In genomic region chr15:90957791-90958190, GRCh38 we compare ENCODE assay signal across 8 cellular contexts. TPM values are rescaled to one million over a fixed set of nuclear protein-coding genes. Genes with fewer than 3 reads are reported as not detected.
A peak's percentile ranks its signal among the peaks of the same experiment; 100 is the strongest.
DNase-seq lines count a peak whose midpoint lies in the region; ATAC-seq and TF ChIP-seq lines count a peak whose summit lies in the region.

No MANE protein-coding gene starts in this region.

- no peaks in the 10 kb centered on the region for H3K9me3 ChIP-seq in SK-N-SH
- no peaks in the 10 kb centered on the region for H3K9me3 ChIP-seq in hepatocyte (ENCODE audit: low read depth)

- H3K4me1 ChIP-seq in SK-N-SH (ENCODE audit: control insufficient read depth in 1 of 2, insufficient read depth in 2 of 2, low read depth in 1 of 2, low read length in 1 of 2) (peaks cover 0 to 23% of the 10 kb centered on the region in 2 experiments; a peak in 1 of 4 replicates), hepatocyte (ENCODE audit: insufficient read depth) (peaks cover 17% of the 10 kb centered on the region)

- no peak for TF ChIP-seq EP300 in SK-N-SH (IDR thresholded peaks at IDR 0.05; ENCODE audit: borderline replicate concordance in 1 of 2, low read depth in 1 of 2, low read length in 1 of 2)

- POLR2A ChIA-PET in SK-N-SH (lab: Yijun Ruan, JAX): interaction anchor here (1.0 to 2.5 kb wide), 5 partner anchors 11 to 61 kb away, joined by 3 to 12 read pairs (median 3); partner anchors contain the start of genes HDDC3, PRC1 and UNC45A
- POLR2A ChIA-PET in activated CD8-positive, alpha-beta T cell treated with anti-CD3 and anti-CD28 coated beads, Interleukin-2, amount 10 ng/mL, durations not matched to agents 7 days and 5 days (lab: Charles Lee): interaction anchor here (1.1 to 1.3 kb wide), 2 partner anchors 23 to 37 kb away, joined by 3 to 4 read pairs; partner anchors contain the start of genes PRC1 and UNC45A

- DNase-seq in SK-N-SH: peak; percentile 42
- no peak for DNase-seq in activated CD8-positive, alpha-beta T cell treated with anti-CD3 and anti-CD28 coated beads, Interleukin-2, amount 10 ng/mL, durations not matched to agents 7 days and 5 days
- DNase-seq in hepatocyte (ENCODE audit: low spot score): no peak
- DNase-seq in stimulated activated effector memory CD8-positive, alpha-beta T cell treated with anti-CD3 and anti-CD28 coated beads, Interleukin-12 subunit alpha, Interleukin-12 subunit beta, amount 100 ng/mL, for 72 hours (ENCODE audit: low spot score in 2 of 2): no peak
- DNase-seq in middle frontal gyrus (ENCODE audit: extremely low spot score, low spot score): no peak
- DNase-seq in GM19238 (ENCODE audit: insufficient read length, low spot score): no peak

- peak overlapping the region; percentile 86 for H3K4me2 ChIP-seq in SK-N-SH
- peak overlapping the region; percentile 98 for H3K4me2 ChIP-seq in hepatocyte

- peaks cover 22% of the 10 kb centered on the region for H3K4me1 Mint-ChIP-seq in activated CD8-positive, alpha-beta T cell treated with anti-CD3 and anti-CD28 coated beads, Interleukin-2, amount 10 ng/mL, durations not matched to agents 7 days and 5 days (ENCODE audit: low read depth)
- H3K4me1 Mint-ChIP-seq in stimulated activated effector memory CD8-positive, alpha-beta T cell treated with anti-CD3 and anti-CD28 coated beads, Interleukin-12 subunit alpha, Interleukin-12 subunit beta, amount 100 ng/mL, for 72 hours: peaks cover 16% of the 10 kb centered on the region

- no peaks in the 10 kb centered on the region for H3K27me3 Mint-ChIP-seq in activated CD8-positive, alpha-beta T cell treated with anti-CD3 and anti-CD28 coated beads, Interleukin-2, amount 10 ng/mL, durations not matched to agents 7 days and 5 days (ENCODE audit: low read depth)

- CTCF ChIA-PET in SK-N-SH (lab: Yijun Ruan, JAX): interaction anchor here (0.8 to 10.8 kb wide), 23 partner anchors 11 to 315 kb away, joined by 3 to 186 read pairs (median 16); partner anchors contain the start of genes HDDC3, PRC1, UNC45A and VPS33B
- CTCF ChIA-PET in activated CD8-positive, alpha-beta T cell treated with anti-CD3 and anti-CD28 coated beads, Interleukin-2, amount 10 ng/mL, durations not matched to agents 7 days and 5 days (lab: Charles Lee): interaction anchor here (0.7 to 7.3 kb wide), 9 partner anchors 10 to 315 kb away, joined by 3 to 154 read pairs (median 18); partner anchors contain the start of genes HDDC3 and UNC45A

- peaks cover 56% of the 10 kb centered on the region for H3K36me3 Mint-ChIP-seq in activated CD8-positive, alpha-beta T cell treated with anti-CD3 and anti-CD28 coated beads, Interleukin-2, amount 10 ng/mL, durations not matched to agents 7 days and 5 days (ENCODE audit: low read depth)
- H3K36me3 Mint-ChIP-seq in stimulated activated effector memory CD8-positive, alpha-beta T cell treated with anti-CD3 and anti-CD28 coated beads, Interleukin-12 subunit alpha, Interleukin-12 subunit beta, amount 100 ng/mL, for 72 hours: peaks cover 73% of the 10 kb centered on the region

- H3K4me3 Mint-ChIP-seq in activated CD8-positive, alpha-beta T cell treated with anti-CD3 and anti-CD28 coated beads, Interleukin-2, amount 10 ng/mL, durations not matched to agents 7 days and 5 days: peak overlapping the region; percentile 59
- H3K4me3 Mint-ChIP-seq in stimulated activated effector memory CD8-positive, alpha-beta T cell treated with anti-CD3 and anti-CD28 coated beads, Interleukin-12 subunit alpha, Interleukin-12 subunit beta, amount 100 ng/mL, for 72 hours: peak overlapping the region; percentile 79

- no peak overlapping the region; the same call in 1 of the 2 replicates for H3K9ac ChIP-seq in SK-N-SH

- peaks cover 8% of the 10 kb centered on the region for H3F3A ChIP-seq in SK-N-SH (replicated peaks; ENCODE audit: insufficient read depth)

- peaks cover 30% of the 10 kb centered on the region for H3K79me2 ChIP-seq in SK-N-SH (ENCODE audit: insufficient read depth)
- H3K79me2 ChIP-seq in hepatocyte: peaks cover 3% of the 10 kb centered on the region

- no peak for TF ChIP-seq CTCF in SK-N-SH (IDR thresholded peaks at IDR 0.05)
- TF ChIP-seq CTCF in hepatocyte (IDR thresholded peaks at IDR 0.05; ENCODE audit: poor library complexity): no peak

- H4K20me1 ChIP-seq in SK-N-SH (ENCODE audit: insufficient read depth) (no peaks in the 10 kb centered on the region), hepatocyte (ENCODE audit: insufficient read depth, poor library complexity, severe bottlenecking) (no peaks in the 10 kb centered on the region)

- H2AFZ ChIP-seq in SK-N-SH (ENCODE audit: low read depth) (no peak overlapping the region), hepatocyte (no peak overlapping the region)

- TF ChIP-seq RAD21 in SK-N-SH (IDR thresholded peaks at IDR 0.05; ENCODE audit: low read length): no peak

- H3K36me3 ChIP-seq in SK-N-SH (replicated peaks in 1 of 2; ENCODE audit: control insufficient read depth in 1 of 2, insufficient read depth in 2 of 2, low read length in 1 of 2) (peaks cover 6 to 35% of the 10 kb centered on the region in 2 experiments), hepatocyte (replicated peaks; ENCODE audit: insufficient read depth, low read depth) (no peaks in the 10 kb centered on the region)

- peak overlapping the region in 1 of 2 experiments; percentile 76; a peak in 1 of 4 replicates for H3K4me3 ChIP-seq in SK-N-SH (ENCODE audit: low read depth in 2 of 2, low read length in 1 of 2)
- H3K4me3 ChIP-seq in hepatocyte: no peak overlapping the region

- peak overlapping the region in 1 of 2 experiments; percentile 2; a peak in 1 of 4 replicates for H3K27ac ChIP-seq in SK-N-SH (ENCODE audit: low read depth in 2 of 2, low read length in 1 of 2)
- no peak overlapping the region for H3K27ac ChIP-seq in hepatocyte

- H3K27me3 ChIP-seq in SK-N-SH (ENCODE audit: insufficient read depth) (no peaks in the 10 kb centered on the region), hepatocyte (no peaks in the 10 kb centered on the region)

- H3K27ac Mint-ChIP-seq in activated CD8-positive, alpha-beta T cell treated with anti-CD3 and anti-CD28 coated beads, Interleukin-2, amount 10 ng/mL, durations not matched to agents 7 days and 5 days: peak overlapping the region; percentile 5
- no peak overlapping the region for H3K27ac Mint-ChIP-seq in stimulated activated effector memory CD8-positive, alpha-beta T cell treated with anti-CD3 and anti-CD28 coated beads, Interleukin-12 subunit alpha, Interleukin-12 subunit beta, amount 100 ng/mL, for 72 hours

- WGBS in SK-N-SH (ENCODE audit: low lambda C conversion rate): 94% methylated on average over 6 of the region's 6 CpGs
- 80% methylated on average over 6 of the region's 6 CpGs for WGBS in hepatocyte (ENCODE audit: low lambda C conversion rate, missing lambda C conversion rate)

- ATAC-seq in SK-N-SH treated with all-trans-retinoic acid at 6 μM for 48 hours: no peak
- ATAC-seq in activated CD8-positive, alpha-beta T cell treated with anti-CD3 and anti-CD28 coated beads, Interleukin-2, amount 10 ng/mL, durations not matched to agents 7 days and 5 days: no peak
- no peak for ATAC-seq in stimulated activated effector memory CD8-positive, alpha-beta T cell treated with anti-CD3 and anti-CD28 coated beads, Interleukin-12 subunit alpha, Interleukin-12 subunit beta, amount 100 ng/mL, for 72 hours
- ATAC-seq in HG03139 (IDR thresholded peaks at IDR 0.05; ENCODE audit: unreplicated experiment): no peak

- H3K9me2 ChIP-seq in SK-N-SH (no peaks in the 10 kb centered on the region), hepatocyte (replicated peaks; ENCODE audit: insufficient read depth) (no peaks in the 10 kb centered on the region)

- no peaks in the 10 kb centered on the region for H3K9me3 Mint-ChIP-seq in activated CD8-positive, alpha-beta T cell treated with anti-CD3 and anti-CD28 coated beads, Interleukin-2, amount 10 ng/mL, durations not matched to agents 7 days and 5 days (ENCODE audit: insufficient read depth)
- no peaks in the 10 kb centered on the region for H3K9me3 Mint-ChIP-seq in stimulated activated effector memory CD8-positive, alpha-beta T cell treated with anti-CD3 and anti-CD28 coated beads, Interleukin-12 subunit alpha, Interleukin-12 subunit beta, amount 100 ng/mL, for 72 hours

TF ChIP-seq in SK-N-SH, 30 proteins besides CTCF, POLR2A, EP300 and RAD21 (continues in another document):
- no peak for TF ChIP-seq RFX5 (IDR thresholded peaks at IDR 0.05; ENCODE audit: low read length)

RNA-seq across cellular contexts. Expression of gene RCCD1, which starts 3.1 kb away (rescaled TPM):
- polyA plus RNA-seq in SK-N-SH (2012; rRNA removed) (19.5 and 21.2 TPM in 2 replicates), hepatocyte (9.4 and 11.2 TPM in 2 replicates)
- 11.2 and 13.3 TPM in 2 replicates for polyA plus RNA-seq in SK-N-SH (2012; cell fraction: cytosol; rRNA removed)
- polyA plus RNA-seq in SK-N-SH (2012; cell fraction: nucleus; rRNA removed): 85.9 and 108 TPM in 2 replicates
- total RNA-seq in activated CD8-positive, alpha-beta T cell treated with anti-CD3 and anti-CD28 coated beads, Interleukin-2, amount 10 ng/mL, durations not matched to agents 7 days and 5 days: 10 to 100 TPM; 30.1 to 31.9 TPM
- total RNA-seq in hepatocyte: 5.3 and 9.5 TPM in 2 replicates

RNA-seq across cellular contexts. Expression of gene UNC45A, which starts 22.7 kb away (rescaled TPM):
- polyA plus RNA-seq in SK-N-SH (2012; rRNA removed) (85.1 and 89.4 TPM in 2 replicates), hepatocyte (55.3 and 63.3 TPM in 2 replicates)
- 33.2 and 50.5 TPM in 2 replicates for polyA plus RNA-seq in SK-N-SH (2012; cell fraction: cytosol; rRNA removed)
- 142 and 150 TPM in 2 replicates for polyA plus RNA-seq in SK-N-SH (2012; cell fraction: nucleus; rRNA removed)
- 10 to 100 TPM; 74.6 to 81.4 TPM for total RNA-seq in activated CD8-positive, alpha-beta T cell treated with anti-CD3 and anti-CD28 coated beads, Interleukin-2, amount 10 ng/mL, durations not matched to agents 7 days and 5 days
- total RNA-seq in hepatocyte: 55.2 and 69.8 TPM in 2 replicates

RNA-seq across cellular contexts. Expression of gene HDDC3, which starts 25.4 kb away (rescaled TPM):
- polyA plus RNA-seq in SK-N-SH (2012; rRNA removed): 24.2 and 25.8 TPM in 2 replicates
- polyA plus RNA-seq in SK-N-SH (2012; cell fraction: cytosol; rRNA removed): 16.3 and 19.5 TPM in 2 replicates
- polyA plus RNA-seq in SK-N-SH (2012; cell fraction: nucleus; rRNA removed): 21.2 and 21.5 TPM in 2 replicates
- 10 to 100 TPM; 23.8 to 26.9 TPM for total RNA-seq in activated CD8-positive, alpha-beta T cell treated with anti-CD3 and anti-CD28 coated beads, Interleukin-2, amount 10 ng/mL, durations not matched to agents 7 days and 5 days
- 15.4 and 17.5 TPM in 2 replicates for total RNA-seq in hepatocyte
- 13.0 and 20.0 TPM in 2 replicates for polyA plus RNA-seq in hepatocyte

RNA-seq across cellular contexts. Expression of gene PRC1, which starts 36.5 kb away (rescaled TPM):
- polyA plus RNA-seq in SK-N-SH (2012; rRNA removed) (125 and 132 TPM in 2 replicates), hepatocyte (21.5 and 29.8 TPM in 2 replicates)
- polyA plus RNA-seq in SK-N-SH (2012; cell fraction: cytosol; rRNA removed): 95.7 and 109 TPM in 2 replicates
- polyA plus RNA-seq in SK-N-SH (2012; cell fraction: nucleus; rRNA removed): 120 and 176 TPM in 2 replicates
- total RNA-seq in activated CD8-positive, alpha-beta T cell treated with anti-CD3 and anti-CD28 coated beads, Interleukin-2, amount 10 ng/mL, durations not matched to agents 7 days and 5 days: 100 to 1,000 TPM; 180 to 189 TPM
- 29.2 and 35.8 TPM in 2 replicates for total RNA-seq in hepatocyte

RNA-seq across cellular contexts. Expression of gene MAN2A2, which starts 54.7 kb away (rescaled TPM):
- polyA plus RNA-seq in SK-N-SH (2012; rRNA removed): 25.6 and 35.0 TPM in 2 replicates
- 10.6 and 15.5 TPM in 2 replicates for polyA plus RNA-seq in SK-N-SH (2012; cell fraction: cytosol; rRNA removed)
- polyA plus RNA-seq in SK-N-SH (2012; cell fraction: nucleus; rRNA removed): 159 and 164 TPM in 2 replicates
- 10 to 100 TPM; 82.7 to 97.7 TPM for total RNA-seq in activated CD8-positive, alpha-beta T cell treated with anti-CD3 and anti-CD28 coated beads, Interleukin-2, amount 10 ng/mL, durations not matched to agents 7 days and 5 days
- total RNA-seq in hepatocyte: 8.3 and 11.2 TPM in 2 replicates
- polyA plus RNA-seq in hepatocyte: 32.7 and 44.5 TPM in 2 replicates
